Comparison of ENCODE assay signal across 11 cellular contexts in the genomic region with DNA sequence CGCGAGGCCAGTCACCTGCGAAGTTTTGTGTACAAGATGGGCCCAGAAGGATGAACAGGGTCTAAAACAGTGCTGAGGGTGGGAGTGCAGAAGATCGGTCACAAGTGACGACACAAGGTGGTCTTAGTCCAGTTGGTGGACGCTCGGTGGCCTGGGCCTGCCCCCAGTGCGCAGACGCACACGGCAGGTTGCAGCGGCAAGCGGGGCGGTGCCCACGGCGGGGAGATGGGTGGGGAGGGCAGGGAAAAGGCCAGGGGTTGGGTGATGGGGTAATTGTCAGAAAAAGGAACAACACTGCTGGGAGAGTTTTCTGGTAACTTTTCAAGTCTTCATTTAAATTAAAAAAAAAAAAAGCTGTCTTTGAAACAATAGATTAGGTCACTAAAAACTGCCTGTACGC. TPM values are rescaled to one million over a fixed set of nuclear protein-coding genes. Genes with fewer than 3 reads are reported as not detected.
DNase-seq lines count a peak whose midpoint lies in the region; ATAC-seq, FAIRE-seq and TF ChIP-seq lines count a peak whose summit lies in the region.
"Had no signal": no experiment of that assay in that cellular context is flagged by ENCODE, and none has a peak within 500 bp of the region (broad histone marks: within the 10 kb centered on the region; RNA-seq: fewer than 3 reads in every experiment).

No MANE protein-coding gene starts in this region.

- H3K27ac ChIP-seq in BLaER1 treated with 17β-estradiol and CSF1 and Interleukin-3, amounts not matched to agents 10 nM and 100 nM = peak overlapping the region in 6 of 11 experiments; percentile 46 to 88 (median 86); a peak in 11 of 22 replicates
- H3K27ac ChIP-seq in mesendoderm (ENCODE audit: low read depth, low read length) = no peak overlapping the region

- peak overlapping the region; percentile 85 for H3K4me3 Mint-ChIP-seq in activated CD8-positive, alpha-beta T cell treated with anti-CD3 and anti-CD28 coated beads for 36 hours

- no peak overlapping the region for H4K5ac ChIP-seq in mesendoderm (ENCODE audit: low read length)

- peaks cover 0 to 10% (median 0%) of the 10 kb centered on the region in 11 experiments; a peak in 3 of 22 replicates for H3K36me3 ChIP-seq in BLaER1 treated with 17β-estradiol and CSF1 and Interleukin-3, amounts not matched to agents 10 nM and 100 nM
- no peaks in the 10 kb centered on the region for H3K36me3 ChIP-seq in mesendoderm (ENCODE audit: control insufficient read depth, insufficient read depth, low read length)

- H3K9me3 ChIP-seq in BLaER1 treated with 17β-estradiol and CSF1 and Interleukin-3, amounts not matched to agents 10 nM and 100 nM (replicated peaks in 1 of 11) = no peaks in the 10 kb centered on the region

- H3K27me3 ChIP-seq in BLaER1 treated with 17β-estradiol and CSF1 and Interleukin-3, amounts not matched to agents 10 nM and 100 nM = no peaks in the 10 kb centered on the region
- H3K27me3 ChIP-seq in mesendoderm (ENCODE audit: insufficient read depth, low read length, poor library complexity) = no peaks in the 10 kb centered on the region

- no peak overlapping the region for H3K4me3 ChIP-seq in BLaER1 treated with 17β-estradiol and CSF1 and Interleukin-3, amounts not matched to agents 10 nM and 100 nM
- H3K4me3 ChIP-seq in mesendoderm (ENCODE audit: low read length) = no peak overlapping the region
- H3K4me3 ChIP-seq: lung had no signal

- TF ChIP-seq CTCF in activated CD8-positive, alpha-beta T cell treated with anti-CD3 and anti-CD28 coated beads for 36 hours (IDR thresholded peaks at IDR 0.05) = no peak

- FAIRE-seq in GM19239 (lab: Jason Lieb, UNC) = peak; percentile 11
- FAIRE-seq: D721Med had no signal

- no peak overlapping the region for H4K8ac ChIP-seq in mesendoderm (ENCODE audit: low read depth, low read length)

- no peak overlapping the region for H3K18ac ChIP-seq in mesendoderm (ENCODE audit: low read length)

- H2AK5ac ChIP-seq in mesendoderm (ENCODE audit: low read length) = no peak overlapping the region

- peaks cover 0 to 22% (median 0%) of the 10 kb centered on the region in 10 experiments; a peak in 7 of 20 replicates for H3K4me1 ChIP-seq in BLaER1 treated with 17β-estradiol and CSF1 and Interleukin-3, amounts not matched to agents 10 nM and 100 nM
- no peaks in the 10 kb centered on the region for H3K4me1 ChIP-seq in mesendoderm (ENCODE audit: control insufficient read depth, low read depth, low read length)

- peak overlapping the region; percentile 96 for H3K27ac Mint-ChIP-seq in activated CD8-positive, alpha-beta T cell treated with anti-CD3 and anti-CD28 coated beads for 36 hours

- H3K79me1 ChIP-seq in mesendoderm (ENCODE audit: low read length) = no peaks in the 10 kb centered on the region

- H3K9me3 Mint-ChIP-seq in activated CD8-positive, alpha-beta T cell treated with anti-CD3 and anti-CD28 coated beads for 36 hours = no peaks in the 10 kb centered on the region

- H3K36me3 Mint-ChIP-seq in activated CD8-positive, alpha-beta T cell treated with anti-CD3 and anti-CD28 coated beads for 36 hours (ENCODE audit: low read depth) = peaks cover 8% of the 10 kb centered on the region

- H3K4ac ChIP-seq in mesendoderm (ENCODE audit: low read depth, low read length) = no peak overlapping the region

- H3K4me1 Mint-ChIP-seq in activated CD8-positive, alpha-beta T cell treated with anti-CD3 and anti-CD28 coated beads for 36 hours (ENCODE audit: low read depth) = peaks cover 37% of the 10 kb centered on the region

- CTCF ChIA-PET in activated CD8-positive, alpha-beta T cell treated with anti-CD3 and anti-CD28 coated beads for 36 hours (lab: Charles Lee) = no interaction called here

- H3K9ac ChIP-seq in BLaER1 treated with 17β-estradiol and CSF1 and Interleukin-3, amounts not matched to agents 10 nM and 100 nM = 0 out of 22 replicates have a peak overlapping the region, but pooled peaks of 1 of the 11 experiments have one; percentile 85
- no peak overlapping the region for H3K9ac ChIP-seq in mesendoderm (ENCODE audit: low read length)

- DNase-seq in GM19239 (ENCODE audit: insufficient read length, low spot score) (no peak), mesendoderm (no peak), sciatic nerve (ENCODE audit: low spot score) (no peak), epidermal melanocyte (ENCODE audit: insufficient read length, low spot score) (no peak), NCI-H526 treated with DMSO at 0.1 percent for 48 hours (lab: John Stamatoyannopoulos, UW) (no peak)
- DNase-seq in activated CD8-positive, alpha-beta T cell treated with anti-CD3 and anti-CD28 coated beads for 36 hours = no peak
- DNase-seq: hippocampal formation had no signal

- H3K4me2 ChIP-seq in BLaER1 treated with 17β-estradiol and CSF1 and Interleukin-3, amounts not matched to agents 10 nM and 100 nM = peak overlapping the region in 3 of 11 experiments; percentile 19 to 33 (median 31); a peak in 3 of 22 replicates
- no peak overlapping the region for H3K4me2 ChIP-seq in mesendoderm (ENCODE audit: low read length)

- WGBS in mesendoderm (ENCODE audit: extremely low coverage, insufficient coverage, low lambda C conversion rate) = no CpG with 5 or more reads among the region's 16 CpGs

- POLR2A ChIA-PET in activated CD8-positive, alpha-beta T cell treated with anti-CD3 and anti-CD28 coated beads for 36 hours (lab: Charles Lee) = interaction anchor here (1.5 kb wide), 1 partner anchor 117 kb away, joined by 5 read pairs; a partner anchor contains a TSS

- no peaks in the 10 kb centered on the region for H3K27me3 Mint-ChIP-seq in activated CD8-positive, alpha-beta T cell treated with anti-CD3 and anti-CD28 coated beads for 36 hours

- peak overlapping the region; percentile 56 for H3K56ac ChIP-seq in mesendoderm (ENCODE audit: low read length)

- H3K23ac ChIP-seq in mesendoderm (ENCODE audit: low read length) = no peak overlapping the region

- intact Hi-C loops in activated CD8-positive, alpha-beta T cell treated with anti-CD3 and anti-CD28 coated beads for 36 hours (cut with micrococcal nuclease) = no loop called here
- intact Hi-C loops in sciatic nerve (cut with DNase I) = no loop called here

- no peak overlapping the region for H2BK15ac ChIP-seq in mesendoderm (replicated peaks; ENCODE audit: low read depth)

- no peak for ATAC-seq in activated CD8-positive, alpha-beta T cell treated with anti-CD3 and anti-CD28 coated beads for 36 hours
- ATAC-seq in sciatic nerve (no peak), GM21619 (IDR thresholded peaks at IDR 0.05; ENCODE audit: unreplicated experiment) (no peak)

- no peaks in the 10 kb centered on the region for H4K20me1 ChIP-seq in BLaER1 treated with 17β-estradiol and CSF1 and Interleukin-3, amounts not matched to agents 10 nM and 100 nM

- no peak overlapping the region for H2BK5ac ChIP-seq in mesendoderm (ENCODE audit: low read length)

- H2BK120ac ChIP-seq in mesendoderm (ENCODE audit: low read depth, low read length) = no peak overlapping the region

- peaks cover 11% of the 10 kb centered on the region for H3K79me2 ChIP-seq in mesendoderm (ENCODE audit: control insufficient read depth, insufficient read depth, low read length)

RNA-seq across cellular contexts. Expression of a gene that starts 1.0 kb away (rescaled TPM):
- 10 to 100 TPM; 39.6 to 42.0 TPM for total RNA-seq in activated CD8-positive, alpha-beta T cell treated with anti-CD3 and anti-CD28 coated beads for 36 hours
- polyA plus RNA-seq in mesendoderm (2013, experiment 1 of 2) = 168 TPM
- polyA plus RNA-seq in mesendoderm (2013, experiment 2 of 2) = 165 TPM
- 53.8 TPM for total RNA-seq in sciatic nerve
